Comparison of ENCODE assay signal across 9 cellular contexts in genomic region chr2:54176577-54176976, GRCh38.
A peak's percentile ranks its signal among the peaks of the same experiment; 100 is the strongest.
DNase-seq lines count a peak whose midpoint lies in the region; ATAC-seq, FAIRE-seq and TF ChIP-seq lines count a peak whose summit lies in the region.
"Had no signal": no experiment of that assay in that cellular context is flagged by ENCODE, and none has a peak within 500 bp of the region (broad histone marks: within the 10 kb centered on the region; RNA-seq: fewer than 3 reads in every experiment).

No MANE protein-coding gene starts in this region.

- ATAC-seq in GM12878 (peak; percentile 48), HG02571 (IDR thresholded peaks at IDR 0.05; ENCODE audit: unreplicated experiment) (no peak), GM18517 (IDR thresholded peaks at IDR 0.05; ENCODE audit: unreplicated experiment) (no peak), GM19035 (IDR thresholded peaks at IDR 0.05; ENCODE audit: unreplicated experiment) (no peak)

- peak; percentile 63 for DNase-seq in GM03348 (ENCODE audit: low spot score)
- peak; percentile 46 for DNase-seq in NAMALWA (ENCODE audit: low spot score)
- DNase-seq in GM12878 (ENCODE audit: low read depth, low spot score), result no peak
- no peak for DNase-seq in kidney
- DNase-seq in NCI-H1048 (lab: John Stamatoyannopoulos, UW), result no peak

- H3K4me2 ChIP-seq in GM12878 (ENCODE audit: control insufficient read depth, insufficient read depth), result no peak overlapping the region

- H3K27ac ChIP-seq in GM12878 (ENCODE audit: control insufficient read depth, insufficient read depth) (no peak overlapping the region), kidney (ENCODE audit: low read depth in 2 of 2, low read length in 2 of 2) (no peak overlapping the region)

- H3K27me3 ChIP-seq in GM12878 (replicated peaks in 1 of 2; ENCODE audit: control insufficient read depth in 2 of 2, insufficient read depth in 2 of 2, low read length in 1 of 2), result no peaks in the 10 kb centered on the region

- FAIRE-seq in GM12878 (lab: Jason Lieb, UNC), result no peak
- no peak for FAIRE-seq in kidney (lab: Jason Lieb, UNC)
- FAIRE-seq: TTC549 had no signal

- no peak for TF ChIP-seq POLR2A in GM12878 (IDR thresholded peaks at IDR 0.05; ENCODE audit: low read depth, low read length)

- H3K4me3 ChIP-seq in GM12878 (no peak overlapping the region), kidney (ENCODE audit: low read length in 2 of 2) (no peak overlapping the region)

- no peaks in the 10 kb centered on the region for H4K20me1 ChIP-seq in GM12878 (ENCODE audit: control insufficient read depth, insufficient read depth)

- H3K4me1 ChIP-seq in GM12878 (ENCODE audit: control insufficient read depth, insufficient read depth, low read length) (no peaks in the 10 kb centered on the region), kidney (ENCODE audit: control insufficient read depth in 1 of 2, insufficient read depth in 1 of 2, low read depth in 1 of 2, low read length in 2 of 2) (no peaks in the 10 kb centered on the region)

- TF ChIP-seq CTCF in GM12878 (IDR thresholded peaks at IDR 0.05 in 2 of 3, conservative IDR thresholded peaks at IDR 0.05 in 1 of 3; ENCODE audit: control insufficient read depth in 2 of 3, extremely low read depth in 1 of 3, insufficient read depth in 1 of 3, low read depth in 3 of 3, low read length in 3 of 3) (peak; percentile 16 to 27 (median 26); a peak in 3 of 6 replicates), kidney (IDR thresholded peaks at IDR 0.05; ENCODE audit: borderline replicate concordance, extremely low read depth, insufficient read depth) (peak; percentile 36)

- no peak for TF ChIP-seq EP300 in GM12878 (IDR thresholded peaks at IDR 0.05; ENCODE audit: borderline replicate concordance in 1 of 2, control insufficient read depth in 1 of 2, low read depth in 2 of 2, low read length in 2 of 2)

- no peaks in the 10 kb centered on the region for H3K36me3 ChIP-seq in GM12878 (ENCODE audit: control insufficient read depth in 2 of 2, insufficient read depth in 2 of 2, low read length in 1 of 2)
- no peaks in the 10 kb centered on the region for H3K36me3 ChIP-seq in kidney (ENCODE audit: control insufficient read depth in 1 of 2, insufficient read depth in 2 of 2, low read length in 2 of 2)

- POLR2A ChIA-PET in GM12878 (lab: Charles Lee), result no interaction called here

- no TSS peak for BruUV-seq in GM12878 (replicated peaks; lab: Mats Ljungman, UMichigan)

- RAD21 ChIA-PET in GM12878 (lab: Charles Lee; ENCODE audit: unreplicated experiment), result no interaction called here

- SMC1A ChIA-PET in GM12878 (lab: Charles Lee; ENCODE audit: uncharacterized antibody, unreplicated experiment), result interaction anchor here (1.0 to 1.2 kb wide), 3 partner anchors 15 to 489 kb away, joined by 3 to 4 read pairs (median 3); no protein-coding TSS in a partner anchor

- no peak overlapping the region for H2AFZ ChIP-seq in GM12878 (ENCODE audit: control insufficient read depth, low read depth, low read length)

- H3K79me2 ChIP-seq in GM12878 (ENCODE audit: control insufficient read depth, insufficient read depth, low read length), result no peaks in the 10 kb centered on the region

- no peak overlapping the region for H3K9ac ChIP-seq in GM12878 (ENCODE audit: control insufficient read depth, insufficient read depth, low read length)
- H3K9ac ChIP-seq in kidney (ENCODE audit: low read length in 2 of 2), result no peak overlapping the region

- peak; percentile 46; the same call in 1 of the 2 replicates for TF ChIP-seq RAD21 in GM12878 (IDR thresholded peaks at IDR 0.05; ENCODE audit: insufficient read depth, low read depth, low read length)

- CTCF ChIA-PET in GM12878 (lab: Yijun Ruan, JAX), result interaction anchor here (0.5 to 1.7 kb wide), 5 partner anchors 25 to 489 kb away, joined by 3 to 7 read pairs (median 3); no protein-coding TSS in a partner anchor

- in situ Hi-C loops in GM12878 (cut with MboI), result no loop called here

- intact Hi-C loops in GM12878 (cut with micrococcal nuclease; ENCODE audit: unreplicated experiment), result no loop called here
- intact Hi-C loops in kidney (cut with DNase I), result no loop called here

- 0% methylated on average over 2 of the region's 2 CpGs for WGBS in GM12878 (ENCODE audit: insufficient coverage, insufficient replicate concordance, low lambda C conversion rate, missing lambda C conversion rate)

- H3K9me3 ChIP-seq in GM12878 (replicated peaks; ENCODE audit: control insufficient read depth, insufficient read depth, low read length) (no peaks in the 10 kb centered on the region), kidney (ENCODE audit: control insufficient read depth in 1 of 2, low read length in 2 of 2) (no peaks in the 10 kb centered on the region)

TF ChIP-seq in GM12878, 131 proteins besides CTCF, POLR2A, EP300 and RAD21:
- TF ChIP-seq NR2C2 (IDR thresholded peaks at IDR 0.05; ENCODE audit: borderline replicate concordance, control insufficient read depth, insufficient read length, low read depth), result no peak
- no peak for TF ChIP-seq POLR2AphosphoS2 (IDR thresholded peaks at IDR 0.05; ENCODE audit: low read depth, low read length)
- no peak for TF ChIP-seq SIX5 (IDR thresholded peaks at IDR 0.05; ENCODE audit: low read depth, low read length, severe bottlenecking)
- TF ChIP-seq NKRF (conservative IDR thresholded peaks at IDR 0.05), result no peak
- TF ChIP-seq SMARCA5 (IDR thresholded peaks at IDR 0.05), result no peak
- no peak for TF ChIP-seq STAT1 (conservative IDR thresholded peaks at IDR 0.05)
- no peak for TF ChIP-seq ZBTB33 (IDR thresholded peaks at IDR 0.05)
- no peak for TF ChIP-seq SUPT20H (IDR thresholded peaks at IDR 0.05; ENCODE audit: borderline replicate concordance, control insufficient read depth, low read depth, low read length)
- TF ChIP-seq RB1 (IDR thresholded peaks at IDR 0.05; ENCODE audit: borderline replicate concordance), result no peak
- TF ChIP-seq IKZF1 (conservative IDR thresholded peaks at IDR 0.05), result no peak
- TF ChIP-seq ETV6 (conservative IDR thresholded peaks at IDR 0.05 in 1 of 2, IDR thresholded peaks at IDR 0.05 in 1 of 2; ENCODE audit: borderline replicate concordance in 1 of 2, low read depth in 1 of 2), result no peak
- TF ChIP-seq FOXM1 (IDR thresholded peaks at IDR 0.05; ENCODE audit: low read depth, low read length), result no peak
- no peak for TF ChIP-seq CHD1 (IDR thresholded peaks at IDR 0.05; ENCODE audit: low read depth, low read length)
- no peak for TF ChIP-seq CBX3 (IDR thresholded peaks at IDR 0.05; ENCODE audit: borderline replicate concordance, low read depth)
- no peak for TF ChIP-seq RELA (IDR thresholded peaks at IDR 0.05; ENCODE audit: borderline replicate concordance, partially characterized antibody)
- TF ChIP-seq IKZF2 (IDR thresholded peaks at IDR 0.05), result no peak
- no peak for TF ChIP-seq MTA3 (IDR thresholded peaks at IDR 0.05; ENCODE audit: borderline replicate concordance, low read length)

Comparison
In these comparisons a context has a peak if more than half of its experiments do, and no peak if none do; other contexts are left out.
1. DNase-seq: peak in GM03348 (single experiment) and NAMALWA (single experiment); none in GM12878 (single experiment), kidney (single experiment) and NCI-H1048 (single experiment).